Comparison of ENCODE assay signal across 28 cellular contexts in the genomic region with DNA sequence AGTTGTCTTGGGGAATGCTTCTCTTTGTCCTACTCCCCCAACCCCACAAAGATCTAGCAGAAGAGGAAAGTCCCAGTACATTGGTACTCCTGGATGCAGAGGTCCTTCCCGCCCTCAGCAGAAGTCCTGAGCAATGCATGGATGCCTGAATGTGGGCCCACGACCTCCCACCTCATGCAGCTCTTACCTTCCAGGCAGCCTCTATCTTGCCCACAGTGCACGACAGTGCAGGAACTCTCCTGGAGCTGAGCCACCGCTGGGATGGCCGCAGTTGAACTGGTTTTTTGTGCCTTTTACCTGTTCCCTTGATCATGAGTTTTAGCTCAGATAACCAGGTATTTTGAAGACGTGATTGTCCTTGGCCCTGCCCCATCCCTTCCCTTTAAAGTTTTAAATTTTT.
"Had no signal": no experiment of that assay in that cellular context is flagged by ENCODE, and none has a peak within 500 bp of the region (broad histone marks: within the 10 kb centered on the region; RNA-seq: fewer than 3 reads in every experiment).

No MANE protein-coding gene starts in this region.

- H3K4me2 ChIP-seq: hepatocyte had no signal

- FAIRE-seq: urothelium cell line had no signal

- DNase-seq: heart right ventricle; islet precursor cell; left ventricle myocardium inferior; mesendoderm; midbrain; mucosa of descending colon; naive thymus-derived CD4-positive, alpha-beta T cell; occipital lobe; posterior cingulate gyrus; retina; right cardiac atrium; stimulated activated CD4-positive, alpha-beta T cell treated with anti-CD3 and anti-CD28 coated beads, Interleukin-4, amount 100 ng/mL, for 24 hours; stimulated activated naive CD4-positive, alpha-beta T cell treated with Interleukin-2 at 50 U/mL for 16 hours; stomach; testis; thyroid gland; trophoblast cell; upper lobe of right lung had no signal

- ATAC-seq: heart right ventricle; mucosa of descending colon; naive thymus-derived CD4-positive, alpha-beta T cell; natural killer cell treated with Interleukin-12 subunit alpha and Interleukin-12 subunit beta and Interleukin-15 and Interleukin-18, amount 100 ng/mL, for 72 hours; right cardiac atrium; sciatic nerve; stimulated activated effector memory CD8-positive, alpha-beta T cell treated with anti-CD3 and anti-CD28 coated beads, Interleukin-12 subunit alpha, Interleukin-12 subunit beta, amount 100 ng/mL, for 72 hours; upper lobe of right lung had no signal

- H3K4me3 ChIP-seq: heart right ventricle, hepatocyte, left ventricle myocardium inferior, lung, mucosa of descending colon, prostate gland, skin epidermis, stomach, testis, thyroid gland, upper lobe of right lung had no signal

- H3K4me1 ChIP-seq: prostate gland had no signal

- H3K36me3 ChIP-seq: prostate gland, thyroid gland had no signal

- H3K9me3 ChIP-seq: heart right ventricle, left ventricle myocardium inferior, mucosa of descending colon, neutrophil, prostate gland, stomach, testis, thyroid gland, upper lobe of right lung had no signal

- H3K27ac ChIP-seq: heart right ventricle, hepatocyte, prostate gland, skin epidermis, stomach, testis, thyroid gland, upper lobe of right lung had no signal

- H3K4me3 Mint-ChIP-seq: naive thymus-derived CD4-positive, alpha-beta T cell; natural killer cell treated with Interleukin-12 subunit alpha and Interleukin-12 subunit beta and Interleukin-15 and Interleukin-18, amount 100 ng/mL, for 72 hours; neural crest cell; stimulated activated effector memory CD8-positive, alpha-beta T cell treated with anti-CD3 and anti-CD28 coated beads, Interleukin-12 subunit alpha, Interleukin-12 subunit beta, amount 100 ng/mL, for 72 hours had no signal

- H3K27me3 ChIP-seq: heart right ventricle, hepatocyte, neutrophil, stomach, testis, thyroid gland, upper lobe of right lung had no signal

- H3K9me3 Mint-ChIP-seq: naive thymus-derived CD4-positive, alpha-beta T cell; natural killer cell treated with Interleukin-12 subunit alpha and Interleukin-12 subunit beta and Interleukin-15 and Interleukin-18, amount 100 ng/mL, for 72 hours; neural crest cell; stimulated activated effector memory CD8-positive, alpha-beta T cell treated with anti-CD3 and anti-CD28 coated beads, Interleukin-12 subunit alpha, Interleukin-12 subunit beta, amount 100 ng/mL, for 72 hours had no signal

- H2AFZ ChIP-seq: hepatocyte had no signal

- H3K27ac Mint-ChIP-seq: natural killer cell treated with Interleukin-12 subunit alpha and Interleukin-12 subunit beta and Interleukin-15 and Interleukin-18, amount 100 ng/mL, for 72 hours had no signal

- H3K27me3 Mint-ChIP-seq: naive thymus-derived CD4-positive, alpha-beta T cell; natural killer cell treated with Interleukin-12 subunit alpha and Interleukin-12 subunit beta and Interleukin-15 and Interleukin-18, amount 100 ng/mL, for 72 hours had no signal
